7 cellular contexts compared by ENCODE assay signal in the genomic region with DNA sequence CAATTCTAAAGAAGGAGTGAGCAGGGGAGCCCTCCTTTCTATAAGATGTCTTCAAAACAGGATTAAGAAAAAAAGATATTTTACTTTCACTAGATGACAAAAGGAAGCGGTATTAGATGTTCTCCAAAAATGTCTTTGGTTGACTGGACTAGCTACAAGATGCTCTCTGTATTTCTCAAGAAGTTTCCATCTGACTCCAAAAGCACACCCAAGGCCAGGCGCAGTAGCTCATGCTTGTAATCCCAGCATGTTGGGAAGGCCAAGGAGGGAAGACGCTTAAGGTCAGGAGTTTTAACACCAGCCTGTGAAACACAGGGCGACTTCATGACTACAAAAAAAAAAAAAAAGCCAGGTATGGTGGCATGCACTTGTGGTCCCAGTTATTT.
DNase-seq lines count a peak whose midpoint lies in the region; ATAC-seq and TF ChIP-seq lines count a peak whose summit lies in the region.

No MANE protein-coding gene starts in this region.

- no peak overlapping the region for H3K4me2 ChIP-seq in smooth muscle cell

- peak; percentile 34 for ATAC-seq in GM19395 (IDR thresholded peaks at IDR 0.05; ENCODE audit: unreplicated experiment)
- ATAC-seq in HG03159 (IDR thresholded peaks at IDR 0.05; ENCODE audit: unreplicated experiment) = peak; percentile 35

- peaks cover 6% of the 10 kb centered on the region for H3K36me3 Mint-ChIP-seq in activated naive CD8-positive, alpha-beta T cell

- H3K9me3 ChIP-seq in smooth muscle cell (replicated peaks; ENCODE audit: low read depth) = no peaks in the 10 kb centered on the region

- H3K4me3 ChIP-seq in smooth muscle cell = no peak overlapping the region

- H3K36me3 ChIP-seq in smooth muscle cell (ENCODE audit: low read depth) = no peaks in the 10 kb centered on the region

- H3K27ac ChIP-seq in smooth muscle cell (ENCODE audit: low read depth) = peak overlapping the region; percentile 83

- H3K9me3 Mint-ChIP-seq in activated naive CD8-positive, alpha-beta T cell (ENCODE audit: low read depth) = peaks cover 3% of the 10 kb centered on the region

- no peak overlapping the region for H2AFZ ChIP-seq in smooth muscle cell (ENCODE audit: low read depth)

- peaks cover 96% of the 10 kb centered on the region for H3K4me1 Mint-ChIP-seq in activated naive CD8-positive, alpha-beta T cell (ENCODE audit: low read depth)

- H4K20me1 ChIP-seq in smooth muscle cell (ENCODE audit: low read depth) = no peaks in the 10 kb centered on the region

- no peaks in the 10 kb centered on the region for H3F3A ChIP-seq in smooth muscle cell (ENCODE audit: low read depth)

- peak overlapping the region; percentile 79 for H3K4me3 Mint-ChIP-seq in activated naive CD8-positive, alpha-beta T cell

- peaks cover 29% of the 10 kb centered on the region for H3K4me1 ChIP-seq in smooth muscle cell (ENCODE audit: low read depth)

- H3K27me3 Mint-ChIP-seq in activated naive CD8-positive, alpha-beta T cell = no peaks in the 10 kb centered on the region

- TF ChIP-seq CTCF in smooth muscle cell (IDR thresholded peaks at IDR 0.05; ENCODE audit: borderline replicate concordance, insufficient read depth, poor library complexity, severe bottlenecking) = no peak

- DNase-seq in smooth muscle cell (lab: John Stamatoyannopoulos, UW; ENCODE audit: unreplicated experiment) = no peak
- no peak for DNase-seq in NCI-H1930 (lab: John Stamatoyannopoulos, UW)
- DNase-seq in NCI-H1092 treated with DMSO at 0.1 percent for 48 hours (lab: John Stamatoyannopoulos, UW) = no peak
- no peak for DNase-seq in DMS 273 treated with DMSO at 0.1 percent for 48 hours (lab: John Stamatoyannopoulos, UW)

- peak overlapping the region; percentile 98 for H3K27ac Mint-ChIP-seq in activated naive CD8-positive, alpha-beta T cell

- H3K27me3 ChIP-seq in smooth muscle cell (ENCODE audit: low read depth) = no peaks in the 10 kb centered on the region

- H3K9ac ChIP-seq in smooth muscle cell (ENCODE audit: low read depth) = no peak overlapping the region

- peaks cover 27% of the 10 kb centered on the region for H3K79me2 ChIP-seq in smooth muscle cell (ENCODE audit: low read depth)

- WGBS in smooth muscle cell (ENCODE audit: low lambda C conversion rate) = 82% methylated on average over 4 of the region's 4 CpGs
